Comparison of ENCODE assay signal across 1 cellular context in the genomic region with DNA sequence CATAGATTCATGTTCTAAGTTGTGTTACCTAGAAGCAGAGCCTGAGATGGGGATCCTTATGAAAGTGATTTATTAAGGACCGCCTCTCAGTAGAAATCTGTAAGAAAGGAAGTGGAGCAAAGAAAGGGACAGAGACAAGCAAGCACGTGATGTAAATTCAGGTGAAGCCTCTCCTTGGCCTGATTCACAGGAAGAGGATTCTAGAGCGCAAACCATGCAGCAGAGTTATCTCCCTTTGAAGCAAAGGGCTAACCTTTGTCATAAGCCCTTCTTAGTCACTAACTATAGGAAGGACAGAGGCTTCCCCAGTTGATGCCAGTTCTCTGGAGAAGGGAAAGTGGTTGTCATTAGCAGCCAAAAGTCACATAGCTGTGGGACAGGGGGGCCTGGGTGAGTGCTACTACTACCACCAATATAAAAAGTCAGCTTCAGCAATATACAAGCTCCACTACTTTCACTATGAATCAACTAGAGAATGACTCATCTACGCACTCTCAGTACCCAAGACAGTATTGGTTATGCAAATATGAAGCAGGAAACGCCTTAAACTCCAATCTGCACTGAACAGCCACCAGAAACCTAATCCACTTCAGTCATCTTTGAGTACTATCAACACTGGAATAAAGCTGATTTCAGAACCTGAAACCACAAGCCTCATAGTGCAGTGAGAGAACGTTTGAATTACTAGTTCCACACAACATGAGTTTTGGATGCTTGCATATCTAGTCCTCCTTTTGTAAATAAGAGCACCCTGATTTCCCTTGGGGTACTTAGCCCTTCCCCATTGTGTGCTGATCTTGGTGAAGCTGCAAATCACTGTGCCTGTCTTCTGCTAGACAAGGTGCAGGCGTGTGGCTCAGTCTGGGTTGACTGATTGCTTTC.
TF ChIP-seq lines count a peak whose summit lies in the region.

No MANE protein-coding gene starts in this region.

TF ChIP-seq in K562, 482 proteins besides CTCF, POLR2A, EP300 and RAD21 (continued from another document and continues in another):
- TF ChIP-seq HNRNPL (IDR thresholded peaks at IDR 0.05; ENCODE audit: low read depth, low read length) (no peak), ILF3 (IDR thresholded peaks at IDR 0.05; ENCODE audit: borderline replicate concordance) (no peak), TCF3 (CRISPR knock-in tag; IDR thresholded peaks at IDR 0.05) (peak; percentile 96), ASH1L (IDR thresholded peaks at IDR 0.05; ENCODE audit: borderline replicate concordance, low read depth, partially characterized antibody) (no peak), SAFB (IDR thresholded peaks at IDR 0.05; ENCODE audit: borderline replicate concordance, low read depth, low read length) (no peak), YBX1 (IDR thresholded peaks at IDR 0.05) (no peak), RFX1 (IDR thresholded peaks at IDR 0.05) (no peak), SMAD4 (CRISPR knock-in tag; conservative IDR thresholded peaks at IDR 0.05) (0 out of 2 replicates have a peak, but pooled peaks have one; percentile 44), ZNF57 (CRISPR knock-in tag; IDR thresholded peaks at IDR 0.05) (no peak), TGIF2 (CRISPR knock-in tag; IDR thresholded peaks at IDR 0.05) (no peak), BRD9 (IDR thresholded peaks at IDR 0.05; ENCODE audit: low read depth, partially characterized antibody) (no peak), MYNN (IDR thresholded peaks at IDR 0.05) (no peak), MYNN (CRISPR knock-in tag; IDR thresholded peaks at IDR 0.05) (no peak), RERE (CRISPR knock-in tag; IDR thresholded peaks at IDR 0.05; ENCODE audit: borderline replicate concordance) (no peak), PRMT5 (CRISPR knock-in tag; IDR thresholded peaks at IDR 0.05) (no peak), ZNF699 (CRISPR knock-in tag; IDR thresholded peaks at IDR 0.05; ENCODE audit: insufficient replicate concordance) (no peak), MBD2 (IDR thresholded peaks at IDR 0.05; ENCODE audit: borderline replicate concordance, low read depth) (no peak), CBFB (CRISPR knock-in tag; IDR thresholded peaks at IDR 0.05) (peak; percentile 12; the same call in 1 of the 2 replicates), KLF16 (IDR thresholded peaks at IDR 0.05) (peak; percentile 86), GATA2 (CRISPR knock-in tag; IDR thresholded peaks at IDR 0.05) (peak; percentile 84), KLF10 (CRISPR knock-in tag; IDR thresholded peaks at IDR 0.05) (no peak), TAF15 (IDR thresholded peaks at IDR 0.05; ENCODE audit: low read depth, low read length) (no peak), CUX1 (CRISPR knock-in tag; IDR thresholded peaks at IDR 0.05) (no peak), SMAD3 (CRISPR knock-in tag; conservative IDR thresholded peaks at IDR 0.05) (no peak), THAP7 (CRISPR knock-in tag; IDR thresholded peaks at IDR 0.05) (no peak), POLR2B (IDR thresholded peaks at IDR 0.05; ENCODE audit: low read depth, partially characterized antibody) (no peak), ZFP36 (IDR thresholded peaks at IDR 0.05; ENCODE audit: low read depth, low read length, partially characterized antibody) (no peak), ZNF197 (CRISPR knock-in tag; IDR thresholded peaks at IDR 0.05; ENCODE audit: low read depth) (no peak), ZNF239 (CRISPR knock-in tag; IDR thresholded peaks at IDR 0.05) (no peak), ATF1 (CRISPR knock-in tag; IDR thresholded peaks at IDR 0.05) (no peak), ATF1 (tag; IDR thresholded peaks at IDR 0.05) (no peak), SP2 (IDR thresholded peaks at IDR 0.05; ENCODE audit: extremely low read depth, low read depth, low read length, poor library complexity, severe bottlenecking) (no peak), ZNF282 (CRISPR knock-in tag; IDR thresholded peaks at IDR 0.05) (no peak), NCOA6 (IDR thresholded peaks at IDR 0.05) (no peak)
- TF ChIP-seq, protein P1, sequence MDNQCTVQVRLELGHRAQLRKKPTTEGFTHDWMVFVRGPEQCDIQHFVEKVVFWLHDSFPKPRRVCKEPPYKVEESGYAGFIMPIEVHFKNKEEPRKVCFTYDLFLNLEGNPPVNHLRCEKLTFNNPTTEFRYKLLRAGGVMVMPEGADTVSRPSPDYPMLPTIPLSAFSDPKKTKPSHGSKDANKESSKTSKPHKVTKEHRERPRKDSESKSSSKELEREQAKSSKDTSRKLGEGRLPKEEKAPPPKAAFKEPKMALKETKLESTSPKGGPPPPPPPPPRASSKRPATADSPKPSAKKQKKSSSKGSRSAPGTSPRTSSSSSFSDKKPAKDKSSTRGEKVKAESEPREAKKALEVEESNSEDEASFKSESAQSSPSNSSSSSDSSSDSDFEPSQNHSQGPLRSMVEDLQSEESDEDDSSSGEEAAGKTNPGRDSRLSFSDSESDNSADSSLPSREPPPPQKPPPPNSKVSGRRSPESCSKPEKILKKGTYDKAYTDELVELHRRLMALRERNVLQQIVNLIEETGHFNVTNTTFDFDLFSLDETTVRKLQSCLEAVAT (IDR thresholded peaks at IDR 0.05): peak in 1 of 2 experiments; percentile 92; a peak in 2 of 4 replicates
- TF ChIP-seq, protein P2, sequence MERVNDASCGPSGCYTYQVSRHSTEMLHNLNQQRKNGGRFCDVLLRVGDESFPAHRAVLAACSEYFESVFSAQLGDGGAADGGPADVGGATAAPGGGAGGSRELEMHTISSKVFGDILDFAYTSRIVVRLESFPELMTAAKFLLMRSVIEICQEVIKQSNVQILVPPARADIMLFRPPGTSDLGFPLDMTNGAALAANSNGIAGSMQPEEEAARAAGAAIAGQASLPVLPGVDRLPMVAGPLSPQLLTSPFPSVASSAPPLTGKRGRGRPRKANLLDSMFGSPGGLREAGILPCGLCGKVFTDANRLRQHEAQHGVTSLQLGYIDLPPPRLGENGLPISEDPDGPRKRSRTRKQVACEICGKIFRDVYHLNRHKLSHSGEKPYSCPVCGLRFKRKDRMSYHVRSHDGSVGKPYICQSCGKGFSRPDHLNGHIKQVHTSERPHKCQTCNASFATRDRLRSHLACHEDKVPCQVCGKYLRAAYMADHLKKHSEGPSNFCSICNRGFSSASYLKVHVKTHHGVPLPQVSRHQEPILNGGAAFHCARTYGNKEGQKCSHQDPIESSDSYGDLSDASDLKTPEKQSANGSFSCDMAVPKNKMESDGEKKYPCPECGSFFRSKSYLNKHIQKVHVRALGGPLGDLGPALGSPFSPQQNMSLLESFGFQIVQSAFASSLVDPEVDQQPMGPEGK (CRISPR knock-in tag; IDR thresholded peaks at IDR 0.05; ENCODE audit: borderline replicate concordance): no peak
- TF ChIP-seq, protein P3, sequence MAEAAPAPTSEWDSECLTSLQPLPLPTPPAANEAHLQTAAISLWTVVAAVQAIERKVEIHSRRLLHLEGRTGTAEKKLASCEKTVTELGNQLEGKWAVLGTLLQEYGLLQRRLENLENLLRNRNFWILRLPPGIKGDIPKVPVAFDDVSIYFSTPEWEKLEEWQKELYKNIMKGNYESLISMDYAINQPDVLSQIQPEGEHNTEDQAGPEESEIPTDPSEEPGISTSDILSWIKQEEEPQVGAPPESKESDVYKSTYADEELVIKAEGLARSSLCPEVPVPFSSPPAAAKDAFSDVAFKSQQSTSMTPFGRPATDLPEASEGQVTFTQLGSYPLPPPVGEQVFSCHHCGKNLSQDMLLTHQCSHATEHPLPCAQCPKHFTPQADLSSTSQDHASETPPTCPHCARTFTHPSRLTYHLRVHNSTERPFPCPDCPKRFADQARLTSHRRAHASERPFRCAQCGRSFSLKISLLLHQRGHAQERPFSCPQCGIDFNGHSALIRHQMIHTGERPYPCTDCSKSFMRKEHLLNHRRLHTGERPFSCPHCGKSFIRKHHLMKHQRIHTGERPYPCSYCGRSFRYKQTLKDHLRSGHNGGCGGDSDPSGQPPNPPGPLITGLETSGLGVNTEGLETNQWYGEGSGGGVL (CRISPR knock-in tag; IDR thresholded peaks at IDR 0.05): no peak
- TF ChIP-seq, protein P4, sequence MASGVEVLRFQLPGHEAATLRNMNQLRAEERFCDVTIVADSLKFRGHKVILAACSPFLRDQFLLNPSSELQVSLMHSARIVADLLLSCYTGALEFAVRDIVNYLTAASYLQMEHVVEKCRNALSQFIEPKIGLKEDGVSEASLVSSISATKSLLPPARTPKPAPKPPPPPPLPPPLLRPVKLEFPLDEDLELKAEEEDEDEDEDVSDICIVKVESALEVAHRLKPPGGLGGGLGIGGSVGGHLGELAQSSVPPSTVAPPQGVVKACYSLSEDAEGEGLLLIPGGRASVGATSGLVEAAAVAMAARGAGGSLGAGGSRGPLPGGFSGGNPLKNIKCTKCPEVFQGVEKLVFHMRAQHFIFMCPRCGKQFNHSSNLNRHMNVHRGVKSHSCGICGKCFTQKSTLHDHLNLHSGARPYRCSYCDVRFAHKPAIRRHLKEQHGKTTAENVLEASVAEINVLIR (CRISPR knock-in tag; IDR thresholded peaks at IDR 0.05): no peak
- TF ChIP-seq, protein P5, sequence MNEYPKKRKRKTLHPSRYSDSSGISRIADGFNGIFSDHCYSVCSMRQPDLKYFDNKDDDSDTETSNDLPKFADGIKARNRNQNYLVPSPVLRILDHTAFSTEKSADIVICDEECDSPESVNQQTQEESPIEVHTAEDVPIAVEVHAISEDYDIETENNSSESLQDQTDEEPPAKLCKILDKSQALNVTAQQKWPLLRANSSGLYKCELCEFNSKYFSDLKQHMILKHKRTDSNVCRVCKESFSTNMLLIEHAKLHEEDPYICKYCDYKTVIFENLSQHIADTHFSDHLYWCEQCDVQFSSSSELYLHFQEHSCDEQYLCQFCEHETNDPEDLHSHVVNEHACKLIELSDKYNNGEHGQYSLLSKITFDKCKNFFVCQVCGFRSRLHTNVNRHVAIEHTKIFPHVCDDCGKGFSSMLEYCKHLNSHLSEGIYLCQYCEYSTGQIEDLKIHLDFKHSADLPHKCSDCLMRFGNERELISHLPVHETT (CRISPR knock-in tag; conservative IDR thresholded peaks at IDR 0.05 in 1 of 2, IDR thresholded peaks at IDR 0.05 in 1 of 2): no peak; a peak in 1 of 4 replicates
